In the genomic region with DNA sequence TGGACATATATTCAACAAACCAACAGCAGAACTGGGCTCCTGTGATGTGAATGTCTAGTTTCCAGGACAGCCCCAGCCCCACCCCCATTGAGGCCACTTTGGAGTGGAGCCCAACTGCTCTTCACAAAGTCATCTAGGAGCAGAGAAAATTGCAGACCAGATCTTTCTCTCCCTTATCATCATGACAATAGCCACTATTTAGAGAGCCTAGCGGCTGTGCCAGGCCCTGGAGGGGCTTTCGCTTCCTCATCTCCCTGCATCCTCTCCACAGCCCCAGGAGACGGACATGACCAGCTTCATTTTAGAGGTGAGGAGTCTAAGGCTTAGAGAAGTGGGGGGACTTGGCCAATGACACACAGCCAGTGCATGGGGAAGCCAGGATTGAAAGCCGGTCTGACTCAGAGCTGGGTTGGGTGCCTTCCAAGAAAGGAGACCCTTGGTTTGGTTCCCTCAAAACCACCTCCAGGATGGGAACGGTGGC, we compare ENCODE assay signal across 13 cellular contexts. TPM values are rescaled to one million over a fixed set of nuclear protein-coding genes. Genes with fewer than 3 reads are reported as not detected.
A peak's percentile ranks its signal among the peaks of the same experiment; 100 is the strongest.
DNase-seq lines count a peak whose midpoint lies in the region; ATAC-seq and TF ChIP-seq lines count a peak whose summit lies in the region.
"Had no signal": no experiment of that assay in that cellular context is flagged by ENCODE, and none has a peak within 500 bp of the region (broad histone marks: within the 10 kb centered on the region; RNA-seq: fewer than 3 reads in every experiment).

No MANE protein-coding gene starts in this region.

- H3K9me3 Mint-ChIP-seq in CD8-positive, alpha-beta memory T cell = no peaks in the 10 kb centered on the region
- no peaks in the 10 kb centered on the region for H3K9me3 Mint-ChIP-seq in mesothelial cell of epicardium
- no peaks in the 10 kb centered on the region for H3K9me3 Mint-ChIP-seq in stimulated activated naive B cell treated with anti-CD40 and anti-IgM and Interleukin-4, amounts not matched to agents 10 μg/mL and 1 μg/mL and 100 μg/mL, for 72 hours

- H3K36me3 Mint-ChIP-seq in CD8-positive, alpha-beta memory T cell = peaks cover 0 to 42% (median 4%) of the 10 kb centered on the region in 3 donors
- peaks cover 7% of the 10 kb centered on the region for H3K36me3 Mint-ChIP-seq in mesothelial cell of epicardium
- H3K36me3 Mint-ChIP-seq in stimulated activated naive B cell treated with anti-CD40 and anti-IgM and Interleukin-4, amounts not matched to agents 10 μg/mL and 1 μg/mL and 100 μg/mL, for 72 hours = peaks cover 22 to 31% of the 10 kb centered on the region in 2 donors

- TF ChIP-seq CTCF in colonic mucosa (IDR thresholded peaks at IDR 0.05) (no peak), mesothelial cell of epicardium (IDR thresholded peaks at IDR 0.05; ENCODE audit: unreplicated experiment) (no peak)

- no peaks in the 10 kb centered on the region for H3K4me1 ChIP-seq in CD8-positive, alpha-beta memory T cell (ENCODE audit: insufficient read depth, low read length)
- peaks cover 24% of the 10 kb centered on the region for H3K4me1 ChIP-seq in colonic mucosa
- H3K4me1 ChIP-seq: SJCRH30 had no signal

- H3K27me3 ChIP-seq in CD8-positive, alpha-beta memory T cell (ENCODE audit: insufficient read depth, low read length, poor library complexity, severe bottlenecking) = no peaks in the 10 kb centered on the region
- no peaks in the 10 kb centered on the region for H3K27me3 ChIP-seq in colonic mucosa
- H3K27me3 ChIP-seq: SJCRH30 had no signal

- intact Hi-C loops in colonic mucosa (cut with DNase I) = no loop called here

- no peak for DNase-seq in CD8-positive, alpha-beta memory T cell
- DNase-seq in NCI-H2029 (lab: John Stamatoyannopoulos, UW) = peak; percentile 28
- DNase-seq in colonic mucosa = peak; percentile 27
- DNase-seq in mesothelial cell of epicardium (ENCODE audit: low spot score in 2 of 2, unreplicated experiment in 2 of 2) = no peak
- no peak for DNase-seq in activated CD4-positive, alpha-beta T cell treated with anti-CD3 and anti-CD28 coated beads, Interleukin-2, amount 50 U/mL, for 4 hours
- DNase-seq in stimulated activated naive B cell treated with anti-CD40 and anti-IgM and Interleukin-4, amounts not matched to agents 10 μg/mL and 1 μg/mL and 100 μg/mL, for 72 hours = no peak
- no peak for DNase-seq in NCI-H2081 treated with DMSO at 0.1 percent for 48 hours (lab: John Stamatoyannopoulos, UW)
- no peak for DNase-seq in activated CD4-positive, CD25-positive, alpha-beta regulatory T cell treated with anti-CD3 and anti-CD28 coated beads, Interleukin-2, amount 50 U/mL, for 72 hours
- DNase-seq: C1 segment of cervical spinal cord; GOT3; stimulated activated CD4-positive, alpha-beta T cell treated with anti-CD3 and anti-CD28 coated beads, Interleukin-12 subunit alpha, Interleukin-12 subunit beta, amount 100 ng/mL, for 4 hours had no signal

- H3K36me3 ChIP-seq in CD8-positive, alpha-beta memory T cell (ENCODE audit: insufficient read depth, low read length) = no peaks in the 10 kb centered on the region
- H3K36me3 ChIP-seq in colonic mucosa = no peaks in the 10 kb centered on the region
- H3K36me3 ChIP-seq: SJCRH30 had no signal

- H3K9ac ChIP-seq in colonic mucosa (ENCODE audit: low read depth in 2 of 2, low read length in 2 of 2) = peak overlapping the region; percentile 33 to 100

- ATAC-seq in stimulated activated naive B cell treated with anti-CD40 and anti-IgM and Interleukin-4, amounts not matched to agents 10 μg/mL and 1 μg/mL and 100 μg/mL, for 72 hours (replicated peaks) = no peak

- peak overlapping the region in 1 of 8 donors; percentile 53 for H3K27ac Mint-ChIP-seq in CD8-positive, alpha-beta memory T cell
- peak overlapping the region; percentile 68 for H3K27ac Mint-ChIP-seq in mesothelial cell of epicardium
- H3K27ac Mint-ChIP-seq in stimulated activated naive B cell treated with anti-CD40 and anti-IgM and Interleukin-4, amounts not matched to agents 10 μg/mL and 1 μg/mL and 100 μg/mL, for 72 hours = no peak overlapping the region

- H3K4me3 ChIP-seq in CD8-positive, alpha-beta memory T cell (ENCODE audit: low read length) = no peak overlapping the region
- H3K4me3 ChIP-seq in colonic mucosa = peak overlapping the region; percentile 63
- H3K4me3 ChIP-seq: SJCRH30 had no signal

- H3K27ac ChIP-seq in CD8-positive, alpha-beta memory T cell (ENCODE audit: low read depth, low read length) = peak overlapping the region; percentile 61
- H3K27ac ChIP-seq in colonic mucosa = peak overlapping the region; percentile 98
- H3K27ac ChIP-seq: SJCRH30 had no signal

- CTCF ChIA-PET in CD8-positive, alpha-beta memory T cell (lab: Charles Lee) = interaction anchor here (0.6 kb wide), 1 partner anchor 107 kb away, joined by 4 read pairs; no protein-coding TSS in a partner anchor

- H3K4me3 Mint-ChIP-seq in CD8-positive, alpha-beta memory T cell = no peak overlapping the region
- peak overlapping the region; percentile 87 for H3K4me3 Mint-ChIP-seq in mesothelial cell of epicardium
- no peak overlapping the region for H3K4me3 Mint-ChIP-seq in stimulated activated naive B cell treated with anti-CD40 and anti-IgM and Interleukin-4, amounts not matched to agents 10 μg/mL and 1 μg/mL and 100 μg/mL, for 72 hours

- peaks cover 0 to 2% (median 0%) of the 10 kb centered on the region in 3 donors for H3K4me1 Mint-ChIP-seq in CD8-positive, alpha-beta memory T cell
- H3K4me1 Mint-ChIP-seq in mesothelial cell of epicardium = peaks cover 61% of the 10 kb centered on the region
- peaks cover 0 to 1% of the 10 kb centered on the region in 2 donors for H3K4me1 Mint-ChIP-seq in stimulated activated naive B cell treated with anti-CD40 and anti-IgM and Interleukin-4, amounts not matched to agents 10 μg/mL and 1 μg/mL and 100 μg/mL, for 72 hours

- POLR2A ChIA-PET in CD8-positive, alpha-beta memory T cell (lab: Charles Lee) = no interaction called here

- H3K9me3 ChIP-seq in CD8-positive, alpha-beta memory T cell (ENCODE audit: low read length) = no peaks in the 10 kb centered on the region
- H3K9me3 ChIP-seq in colonic mucosa = no peaks in the 10 kb centered on the region
- H3K9me3 ChIP-seq: SJCRH30 had no signal

- H3K27me3 Mint-ChIP-seq in CD8-positive, alpha-beta memory T cell = peaks cover 0 to 2% of the 10 kb centered on the region in 2 donors
- H3K27me3 Mint-ChIP-seq in mesothelial cell of epicardium (ENCODE audit: low read depth) = no peaks in the 10 kb centered on the region
- H3K27me3 Mint-ChIP-seq in stimulated activated naive B cell treated with anti-CD40 and anti-IgM and Interleukin-4, amounts not matched to agents 10 μg/mL and 1 μg/mL and 100 μg/mL, for 72 hours = no peaks in the 10 kb centered on the region

RNA-seq across cellular contexts. Expression of a gene that starts 1.4 kb away (rescaled TPM):
- total RNA-seq in CD8-positive, alpha-beta memory T cell = not detected
- polyA plus RNA-seq in CD8-positive, alpha-beta memory T cell = not detected
- total RNA-seq in colonic mucosa = 100 to 1,000 TPM; 337 to 347 TPM
- 79.1 to 84.3 TPM (median 79.9 TPM) in 3 replicates for total RNA-seq in mesothelial cell of epicardium
- total RNA-seq: chondrocyte, SJCRH30 had no signal

RNA-seq across cellular contexts. Expression of a gene that starts 15.7 kb away (rescaled TPM):
- under 1 TPM; 0.44 to 0.61 TPM for total RNA-seq in CD8-positive, alpha-beta memory T cell
- 3.1 TPM for polyA plus RNA-seq in CD8-positive, alpha-beta memory T cell
- total RNA-seq in colonic mucosa = 1 to 10 TPM; 3.6 to 6.4 TPM
- 0.96 to 1.7 TPM (median 1.4 TPM) in 3 replicates for total RNA-seq in mesothelial cell of epicardium

RNA-seq across cellular contexts. Expression of a gene that starts 16.7 kb away (rescaled TPM):
- total RNA-seq in CD8-positive, alpha-beta memory T cell = 10 to 100 TPM; 56.1 to 58.6 TPM
- 67.3 TPM for polyA plus RNA-seq in CD8-positive, alpha-beta memory T cell
- total RNA-seq in colonic mucosa = 10 to 100 TPM; 42.2 to 69.5 TPM
- total RNA-seq in mesothelial cell of epicardium = 72.1 to 76.4 TPM (median 75.7 TPM) in 3 replicates

RNA-seq across cellular contexts. Expression of a gene that starts 25.9 kb away (rescaled TPM):
- total RNA-seq in CD8-positive, alpha-beta memory T cell = 10 to 100 TPM; 40.0 to 42.5 TPM
- 29.4 TPM for polyA plus RNA-seq in CD8-positive, alpha-beta memory T cell
- total RNA-seq in colonic mucosa (10 to 100 TPM; 41.3 to 43.4 TPM), mesothelial cell of epicardium (36.4 to 37.3 TPM (median 37.0 TPM) in 3 replicates)

RNA-seq across cellular contexts. Expression of a gene that starts 39.5 kb away (rescaled TPM):
- 10 to 100 TPM; 66.0 to 74.3 TPM for total RNA-seq in CD8-positive, alpha-beta memory T cell
- 124 TPM for polyA plus RNA-seq in CD8-positive, alpha-beta memory T cell
- 10 to 100 TPM; 39.5 to 50.3 TPM for total RNA-seq in colonic mucosa
- total RNA-seq in mesothelial cell of epicardium = 48.6 to 53.7 TPM (median 49.5 TPM) in 3 replicates

Comparison
In these comparisons a context has a peak if more than half of its experiments do, and no peak if none do; other contexts are left out.
1. DNase-seq: peak in NCI-H2029 (single experiment) and colonic mucosa (single experiment); none in CD8-positive, alpha-beta memory T cell (0 of 5), mesothelial cell of epicardium (0 of 2), activated CD4-positive, alpha-beta T cell treated with anti-CD3 and anti-CD28 coated beads, Interleukin-2, amount 50 U/mL, for 4 hours (0 of 2), stimulated activated naive B cell treated with anti-CD40 and anti-IgM and Interleukin-4, amounts not matched to agents 10 μg/mL and 1 μg/mL and 100 μg/mL, for 72 hours (single experiment), NCI-H2081 treated with DMSO at 0.1 percent for 48 hours (single experiment) and activated CD4-positive, CD25-positive, alpha-beta regulatory T cell treated with anti-CD3 and anti-CD28 coated beads, Interleukin-2, amount 50 U/mL, for 72 hours (single experiment).
2. RNA of a gene that starts 1.4 kb away (total RNA-seq): 337 to 347 TPM in colonic mucosa and 79.1 to 84.3 TPM in mesothelial cell of epicardium; not detected in CD8-positive, alpha-beta memory T cell; every median in the first group is over 10 times any median in the second.